Comparison of ENCODE assay signal across 7 cellular contexts in genomic region chr3:194137314-194138097, GRCh38. TPM values are rescaled to one million over a fixed set of nuclear protein-coding genes. Genes with fewer than 3 reads are reported as not detected.
DNase-seq lines count a peak whose midpoint lies in the region; ATAC-seq, FAIRE-seq and TF ChIP-seq lines count a peak whose summit lies in the region.

No MANE protein-coding gene starts in this region.

- H3K4me3 ChIP-seq in lower leg skin (ENCODE audit: low read depth, poor library complexity, severe bottlenecking): peak overlapping the region; percentile 67

- intact Hi-C loops in dendritic cell treated with granulocyte-macrophage colony-stimulating factor and Interleukin-4, amounts not matched to agents 40 ng/mL and 50 ng/mL, for 4 days (cut with micrococcal nuclease): loop anchor here (5.0 kb wide), 2 partner anchors 165 to 350 kb away; no protein-coding TSS in a partner anchor
- intact Hi-C loops in lower leg skin (cut with DNase I; ENCODE audit: low total_unique reads): loop anchor here (5.0 to 10.0 kb wide), 2 partner anchors 177 to 355 kb away; no protein-coding TSS in a partner anchor

- CTCF ChIA-PET in WTC11 (lab: Charles Lee): interaction anchor here (0.6 to 4.4 kb wide), 8 partner anchors 9 to 357 kb away, joined by 3 to 25 read pairs (median 4); no protein-coding TSS in a partner anchor

- H3K36me3 Mint-ChIP-seq in WTC11: peaks cover 21% of the 10 kb centered on the region
- H3K36me3 Mint-ChIP-seq in dendritic cell treated with granulocyte-macrophage colony-stimulating factor and Interleukin-4, amounts not matched to agents 40 ng/mL and 50 ng/mL, for 4 days (ENCODE audit: low read depth): no peaks in the 10 kb centered on the region
- H3K36me3 Mint-ChIP-seq in stimulated activated naive B cell treated with anti-CD40 and anti-IgM and Interleukin-4, amounts not matched to agents 10 μg/mL and 1 μg/mL and 100 μg/mL, for 72 hours: peaks cover 0 to 4% of the 10 kb centered on the region in 2 donors

- peak overlapping the region; percentile 79 for H3K27ac Mint-ChIP-seq in WTC11
- peak overlapping the region; percentile 53 for H3K27ac Mint-ChIP-seq in dendritic cell treated with granulocyte-macrophage colony-stimulating factor and Interleukin-4, amounts not matched to agents 40 ng/mL and 50 ng/mL, for 4 days
- H3K27ac Mint-ChIP-seq in stimulated activated naive B cell treated with anti-CD40 and anti-IgM and Interleukin-4, amounts not matched to agents 10 μg/mL and 1 μg/mL and 100 μg/mL, for 72 hours: peak overlapping the region; percentile 90

- TF ChIP-seq POLR2A in H54 (IDR thresholded peaks at IDR 0.05; ENCODE audit: low read depth, low read length) (no peak; the same call in 1 of the 2 replicates), lower leg skin (IDR thresholded peaks at IDR 0.05) (no peak)

- WGBS in lower leg skin, 2 donors: 0 to 2% methylated on average over 31 to 33 of the region's 62 CpGs

- peak overlapping the region; percentile 92 for H3K4me3 Mint-ChIP-seq in WTC11
- H3K4me3 Mint-ChIP-seq in dendritic cell treated with granulocyte-macrophage colony-stimulating factor and Interleukin-4, amounts not matched to agents 40 ng/mL and 50 ng/mL, for 4 days: peak overlapping the region; percentile 71
- peak overlapping the region; percentile 87 to 92 for H3K4me3 Mint-ChIP-seq in stimulated activated naive B cell treated with anti-CD40 and anti-IgM and Interleukin-4, amounts not matched to agents 10 μg/mL and 1 μg/mL and 100 μg/mL, for 72 hours

- TF ChIP-seq CTCF in GM12872 (IDR thresholded peaks at IDR 0.05; ENCODE audit: insufficient read depth, low read depth, low read length): peak; percentile 68
- TF ChIP-seq CTCF in WTC11 (IDR thresholded peaks at IDR 0.05): 0 out of 2 replicates have a peak, but pooled peaks have one; percentile 21
- no peak for TF ChIP-seq CTCF in lower leg skin (IDR thresholded peaks at IDR 0.05)

- no peak for FAIRE-seq in H54 (lab: Jason Lieb, UNC)

- peaks cover 3% of the 10 kb centered on the region; the same call in 1 of the 2 replicates for H3K27me3 Mint-ChIP-seq in WTC11 (ENCODE audit: low read depth)
- peaks cover 76% of the 10 kb centered on the region for H3K27me3 Mint-ChIP-seq in dendritic cell treated with granulocyte-macrophage colony-stimulating factor and Interleukin-4, amounts not matched to agents 40 ng/mL and 50 ng/mL, for 4 days
- peaks cover 7 to 8% of the 10 kb centered on the region in 2 donors for H3K27me3 Mint-ChIP-seq in stimulated activated naive B cell treated with anti-CD40 and anti-IgM and Interleukin-4, amounts not matched to agents 10 μg/mL and 1 μg/mL and 100 μg/mL, for 72 hours

- POLR2A ChIA-PET in WTC11 (lab: Charles Lee): interaction anchor here (1.1 to 2.3 kb wide), 3 partner anchors 176 to 178 kb away, joined by 3 to 8 read pairs (median 6); no protein-coding TSS in a partner anchor

- H3K4me1 Mint-ChIP-seq in WTC11: peaks cover 46% of the 10 kb centered on the region
- H3K4me1 Mint-ChIP-seq in dendritic cell treated with granulocyte-macrophage colony-stimulating factor and Interleukin-4, amounts not matched to agents 40 ng/mL and 50 ng/mL, for 4 days (ENCODE audit: low read depth): peaks cover 48% of the 10 kb centered on the region
- peaks cover 44 to 63% of the 10 kb centered on the region in 2 donors for H3K4me1 Mint-ChIP-seq in stimulated activated naive B cell treated with anti-CD40 and anti-IgM and Interleukin-4, amounts not matched to agents 10 μg/mL and 1 μg/mL and 100 μg/mL, for 72 hours

- H3K9me3 Mint-ChIP-seq in WTC11: no peaks in the 10 kb centered on the region
- H3K9me3 Mint-ChIP-seq in dendritic cell treated with granulocyte-macrophage colony-stimulating factor and Interleukin-4, amounts not matched to agents 40 ng/mL and 50 ng/mL, for 4 days: no peaks in the 10 kb centered on the region
- no peaks in the 10 kb centered on the region for H3K9me3 Mint-ChIP-seq in stimulated activated naive B cell treated with anti-CD40 and anti-IgM and Interleukin-4, amounts not matched to agents 10 μg/mL and 1 μg/mL and 100 μg/mL, for 72 hours

- ATAC-seq in WTC11: no peak
- peak; percentile 39 to 43 for ATAC-seq in stimulated activated naive B cell treated with anti-CD40 and anti-IgM and Interleukin-4, amounts not matched to agents 10 μg/mL and 1 μg/mL and 100 μg/mL, for 72 hours (replicated peaks)

- DNase-seq in H54 (ENCODE audit: insufficient read length, low spot score): peak; percentile 79
- peak; percentile 36 for DNase-seq in MV-4-11 (lab: John Stamatoyannopoulos, UW)
- DNase-seq in WTC11 (ENCODE audit: low spot score): peak; percentile 60
- DNase-seq in lower leg skin (ENCODE audit: low spot score in 2 of 2): peak; percentile 54 to 92
- DNase-seq in stimulated activated naive B cell treated with anti-CD40 and anti-IgM and Interleukin-4, amounts not matched to agents 10 μg/mL and 1 μg/mL and 100 μg/mL, for 72 hours: peak; percentile 65

TF ChIP-seq in WTC11, 78 proteins besides CTCF, POLR2A, EP300 and RAD21 (continues in another document):
- no peak for TF ChIP-seq PREB (CRISPR knock-in tag; IDR thresholded peaks at IDR 0.05; ENCODE audit: borderline replicate concordance)
- no peak for TF ChIP-seq MLX (CRISPR knock-in tag; IDR thresholded peaks at IDR 0.05)
- TF ChIP-seq JUN (CRISPR knock-in tag; IDR thresholded peaks at IDR 0.05): no peak
- TF ChIP-seq STAT6 (CRISPR knock-in tag; conservative IDR thresholded peaks at IDR 0.05; ENCODE audit: low read depth): no peak
- no peak for TF ChIP-seq CBFB (CRISPR knock-in tag; IDR thresholded peaks at IDR 0.05; ENCODE audit: low read depth)
- TF ChIP-seq TEAD1 (CRISPR knock-in tag; IDR thresholded peaks at IDR 0.05): no peak
- TF ChIP-seq MXD4 (CRISPR knock-in tag; IDR thresholded peaks at IDR 0.05; ENCODE audit: borderline replicate concordance): no peak
- peak; percentile 48; the same call in 1 of the 2 replicates for TF ChIP-seq FOXP1 (CRISPR knock-in tag; IDR thresholded peaks at IDR 0.05; ENCODE audit: borderline replicate concordance)
- TF ChIP-seq ZNF121 (CRISPR knock-in tag; IDR thresholded peaks at IDR 0.05): no peak
- TF ChIP-seq SP1 (CRISPR knock-in tag; conservative IDR thresholded peaks at IDR 0.05): peak; percentile 34; the same call in 1 of the 2 replicates
- TF ChIP-seq RELA (CRISPR knock-in tag; IDR thresholded peaks at IDR 0.05; ENCODE audit: borderline replicate concordance): no peak
- TF ChIP-seq ZNF317 (CRISPR knock-in tag; IDR thresholded peaks at IDR 0.05; ENCODE audit: borderline replicate concordance, low read depth): no peak
- no peak for TF ChIP-seq TEAD4 (CRISPR knock-in tag; IDR thresholded peaks at IDR 0.05)
- TF ChIP-seq HMGXB4 (CRISPR knock-in tag; IDR thresholded peaks at IDR 0.05): no peak

RNA-seq across cellular contexts. Expression of gene HES1, which starts 1.6 kb away (rescaled TPM):
- total RNA-seq in WTC11 (2021) (28.4 to 65.9 TPM (median 62.3 TPM) in 3 replicates), lower leg skin (100 to 1,000 TPM; 145 to 366 (median 315) TPM)

Comparison
In these comparisons a context has a peak if more than half of its experiments do, and no peak if none do; other contexts are left out.
1. CTCF ChIP-seq: peak in GM12872 (single experiment) and WTC11 (single experiment); none in lower leg skin (0 of 3).
2. Peak in every context shown above with its lines, with median percentiles within 50 percentile points of each other: DNase-seq, H3K27ac Mint-ChIP-seq and H3K4me3 Mint-ChIP-seq.